Comparison of ENCODE assay signal across 9 cellular contexts in the genomic region with DNA sequence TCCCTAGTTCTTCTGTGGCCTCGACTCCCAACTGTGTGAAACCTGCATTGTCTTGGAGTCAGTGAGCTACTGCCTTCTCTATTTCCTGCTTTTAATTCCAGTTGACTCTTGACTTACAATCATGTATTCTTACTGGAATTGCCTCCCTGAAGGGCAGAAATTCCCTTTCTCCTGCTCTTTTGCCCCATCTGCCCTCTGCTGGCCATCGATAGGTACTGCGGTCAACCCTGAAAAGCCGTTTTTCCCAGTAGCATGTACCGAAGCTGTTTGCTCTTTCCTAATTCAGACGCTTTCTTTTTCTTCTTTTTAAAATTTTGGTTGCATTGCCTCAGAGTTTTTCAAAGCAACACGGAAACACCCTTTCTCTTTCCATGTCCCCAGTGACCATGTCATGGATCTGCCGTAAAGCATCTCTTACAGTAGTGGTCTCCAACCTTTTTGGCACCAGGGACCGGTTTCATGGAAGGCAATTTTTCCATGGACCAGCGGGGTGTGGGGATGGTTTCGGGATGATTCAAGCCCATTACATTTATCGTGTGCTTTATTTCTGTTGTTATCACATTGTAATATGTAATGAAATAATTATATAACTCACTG.
DNase-seq lines count a peak whose midpoint lies in the region; ATAC-seq and TF ChIP-seq lines count a peak whose summit lies in the region.
"Had no signal": no experiment of that assay in that cellular context is flagged by ENCODE, and none has a peak within 500 bp of the region (broad histone marks: within the 10 kb centered on the region; RNA-seq: fewer than 3 reads in every experiment).

No MANE protein-coding gene starts in this region.

- ATAC-seq in GM18907 (IDR thresholded peaks at IDR 0.05; ENCODE audit: unreplicated experiment), result no peak
- no peak for ATAC-seq in stimulated activated naive B cell treated with anti-CD40 and anti-IgM and Interleukin-4, amounts not matched to agents 10 μg/mL and 1 μg/mL and 100 μg/mL, for 72 hours (replicated peaks)
- ATAC-seq: T-helper 17 cell had no signal

- DNase-seq in COLO829 (ENCODE audit: low spot score) (peak; percentile 80), HFF-Myc (ENCODE audit: extremely low read depth, low read depth) (no peak), PC-9 (peak; percentile 40 to 47), cardiac muscle cell (ENCODE audit: low read depth in 1 of 2, low spot score in 1 of 2) (peak; percentile 52 to 73), putamen (ENCODE audit: low spot score) (peak; percentile 23)
- DNase-seq in activated naive CD8-positive, alpha-beta T cell treated with anti-CD3 and anti-CD28 coated beads for 36 hours, result peak; percentile 11
- DNase-seq in stimulated activated naive B cell treated with anti-CD40 and anti-IgM and Interleukin-4, amounts not matched to agents 10 μg/mL and 1 μg/mL and 100 μg/mL, for 72 hours, result no peak

- CTCF ChIA-PET in PC-9 (lab: Charles Lee), result interaction anchor here (1.0 to 1.7 kb wide), 2 partner anchors 146 to 165 kb away, joined by 4 to 8 read pairs; no protein-coding TSS in a partner anchor

- peak; percentile 95 for TF ChIP-seq CTCF in HFF-Myc (IDR thresholded peaks at IDR 0.05; ENCODE audit: low read depth, low read length, missing control alignments)
- TF ChIP-seq CTCF in PC-9 (conservative IDR thresholded peaks at IDR 0.05), result peak; percentile 92
- peak; percentile 97 for TF ChIP-seq CTCF in cardiac muscle cell (IDR thresholded peaks at IDR 0.05; ENCODE audit: low read depth, low read length)

- no peaks in the 10 kb centered on the region for H3K4me1 Mint-ChIP-seq in activated naive CD8-positive, alpha-beta T cell treated with anti-CD3 and anti-CD28 coated beads for 36 hours
- H3K4me1 Mint-ChIP-seq in stimulated activated naive B cell treated with anti-CD40 and anti-IgM and Interleukin-4, amounts not matched to agents 10 μg/mL and 1 μg/mL and 100 μg/mL, for 72 hours, result no peaks in the 10 kb centered on the region

- no peaks in the 10 kb centered on the region for H3K36me3 Mint-ChIP-seq in activated naive CD8-positive, alpha-beta T cell treated with anti-CD3 and anti-CD28 coated beads for 36 hours
- H3K36me3 Mint-ChIP-seq in stimulated activated naive B cell treated with anti-CD40 and anti-IgM and Interleukin-4, amounts not matched to agents 10 μg/mL and 1 μg/mL and 100 μg/mL, for 72 hours, result no peaks in the 10 kb centered on the region

- H3K27ac ChIP-seq in PC-9, result no peak overlapping the region
- H3K27ac ChIP-seq in cardiac muscle cell, result no peak overlapping the region

- H2AFZ ChIP-seq in PC-9, result no peak overlapping the region

- no peaks in the 10 kb centered on the region for H3K79me2 ChIP-seq in PC-9 (ENCODE audit: low read depth)

- intact Hi-C loops in PC-9 (cut with micrococcal nuclease; ENCODE audit: unreplicated experiment), result loop anchor here (1.0 to 5.0 kb wide), 5 partner anchors 147 to 568 kb away; no protein-coding TSS in a partner anchor

- no peaks in the 10 kb centered on the region for H3K9me3 Mint-ChIP-seq in activated naive CD8-positive, alpha-beta T cell treated with anti-CD3 and anti-CD28 coated beads for 36 hours
- no peaks in the 10 kb centered on the region for H3K9me3 Mint-ChIP-seq in stimulated activated naive B cell treated with anti-CD40 and anti-IgM and Interleukin-4, amounts not matched to agents 10 μg/mL and 1 μg/mL and 100 μg/mL, for 72 hours

- H3K4me3 Mint-ChIP-seq in activated naive CD8-positive, alpha-beta T cell treated with anti-CD3 and anti-CD28 coated beads for 36 hours, result no peak overlapping the region
- H3K4me3 Mint-ChIP-seq in stimulated activated naive B cell treated with anti-CD40 and anti-IgM and Interleukin-4, amounts not matched to agents 10 μg/mL and 1 μg/mL and 100 μg/mL, for 72 hours, result no peak overlapping the region
- H3K4me3 Mint-ChIP-seq: T-helper 17 cell had no signal

- no peaks in the 10 kb centered on the region for H3K9me2 ChIP-seq in PC-9 (ENCODE audit: insufficient read depth)

- H3K4me2 ChIP-seq in PC-9, result peak overlapping the region; percentile 47

- no peaks in the 10 kb centered on the region for H3F3A ChIP-seq in PC-9 (ENCODE audit: insufficient read depth, low read depth)

- POLR2A ChIA-PET in PC-9 (lab: Charles Lee; ENCODE audit: unreplicated experiment), result no interaction called here

- H4K20me1 ChIP-seq in PC-9 (ENCODE audit: insufficient read depth), result 0 out of 2 replicates have a peak, but pooled peaks cover 7% of the 10 kb centered on the region

- peaks cover 9% of the 10 kb centered on the region for H3K27me3 Mint-ChIP-seq in activated naive CD8-positive, alpha-beta T cell treated with anti-CD3 and anti-CD28 coated beads for 36 hours
- H3K27me3 Mint-ChIP-seq in stimulated activated naive B cell treated with anti-CD40 and anti-IgM and Interleukin-4, amounts not matched to agents 10 μg/mL and 1 μg/mL and 100 μg/mL, for 72 hours, result peaks cover 13% of the 10 kb centered on the region in 2 donors

- no peaks in the 10 kb centered on the region for H3K9me3 ChIP-seq in PC-9 (ENCODE audit: insufficient read depth, low read depth)
- H3K9me3 ChIP-seq in cardiac muscle cell (ENCODE audit: low read depth), result no peaks in the 10 kb centered on the region

- no peaks in the 10 kb centered on the region for H3K27me3 ChIP-seq in PC-9 (ENCODE audit: insufficient read depth, low read depth)
- no peaks in the 10 kb centered on the region for H3K27me3 ChIP-seq in cardiac muscle cell

- H3K27ac Mint-ChIP-seq in activated naive CD8-positive, alpha-beta T cell treated with anti-CD3 and anti-CD28 coated beads for 36 hours, result no peak overlapping the region
- H3K27ac Mint-ChIP-seq in stimulated activated naive B cell treated with anti-CD40 and anti-IgM and Interleukin-4, amounts not matched to agents 10 μg/mL and 1 μg/mL and 100 μg/mL, for 72 hours, result no peak overlapping the region
- H3K27ac Mint-ChIP-seq: T-helper 17 cell had no signal

- no peak overlapping the region for H3K4me3 ChIP-seq in HFF-Myc (replicated peaks; ENCODE audit: low read depth, low read length)
- no peak overlapping the region for H3K4me3 ChIP-seq in PC-9
- no peak overlapping the region for H3K4me3 ChIP-seq in cardiac muscle cell

- BruUV-seq in PC-9 (replicated peaks; lab: Mats Ljungman, UMichigan), result no TSS peak

- H3K36me3 ChIP-seq in PC-9 (ENCODE audit: low read depth) (no peaks in the 10 kb centered on the region), cardiac muscle cell (no peaks in the 10 kb centered on the region)

- H3K4me1 ChIP-seq in PC-9 (replicated peaks; ENCODE audit: insufficient read depth) (no peaks in the 10 kb centered on the region), cardiac muscle cell (ENCODE audit: low read depth) (no peaks in the 10 kb centered on the region)

Comparison
In these comparisons a context has a peak if more than half of its experiments do, and no peak if none do; other contexts are left out.
1. DNase-seq: peak in COLO829 (single experiment), PC-9 (2 of 2), activated naive CD8-positive, alpha-beta T cell treated with anti-CD3 and anti-CD28 coated beads for 36 hours (single experiment), cardiac muscle cell (2 of 2) and putamen (single experiment); none in HFF-Myc (single experiment) and stimulated activated naive B cell treated with anti-CD40 and anti-IgM and Interleukin-4, amounts not matched to agents 10 μg/mL and 1 μg/mL and 100 μg/mL, for 72 hours (single experiment).
2. Peak in every context shown above with its lines, with median percentiles within 50 percentile points of each other: CTCF ChIP-seq.